Comparison of ENCODE assay signal across 32 cellular contexts in genomic region chr16:31532120-31532519, GRCh38. TPM values are rescaled to one million over a fixed set of nuclear protein-coding genes. Genes with fewer than 3 reads are reported as not detected.
"Had no signal": no experiment of that assay in that cellular context is flagged by ENCODE, and none has a peak within 500 bp of the region (broad histone marks: within the 10 kb centered on the region; RNA-seq: fewer than 3 reads in every experiment).

No MANE protein-coding gene starts in this region.

- H3K4me1 ChIP-seq: lower lobe of right lung had no signal

- H3K27ac ChIP-seq: coronary artery, dorsolateral prefrontal cortex, esophagus muscularis mucosa, gastrocnemius medialis, heart right ventricle, left lung, lower lobe of right lung had no signal

- ATAC-seq: gastrocnemius medialis, heart right ventricle, left cardiac atrium, left lung, left ventricle myocardium superior, lower lobe of right lung, mucosa of descending colon had no signal

- H3K4me3 ChIP-seq: coronary artery, dorsolateral prefrontal cortex, esophagus muscularis mucosa, gastrocnemius medialis, heart right ventricle, left lung, lower lobe of right lung, mucosa of descending colon had no signal

- FAIRE-seq: colon, endothelial cell of umbilical vein, islet of Langerhans, keratinocyte had no signal

- H3K9me3 ChIP-seq: esophagus muscularis mucosa, gastrocnemius medialis, heart right ventricle, left lung, lower lobe of right lung, mucosa of descending colon had no signal

- H3K36me3 ChIP-seq: esophagus muscularis mucosa, gastrocnemius medialis, heart right ventricle, left lung, lower lobe of right lung had no signal

- DNase-seq: dermis blood vessel endothelial cell; dorsolateral prefrontal cortex; effector CD4-positive, alpha-beta T cell; effector memory CD4-positive, alpha-beta T cell; foreskin fibroblast; foreskin melanocyte; gastrocnemius medialis; glutamatergic neuron; head of caudate nucleus; heart right ventricle; hippocampal formation; left cardiac atrium; left lung; left ventricle myocardium superior; lower lobe of right lung; mesenchymal stem cell; mucosa of descending colon had no signal

RNA-seq across cellular contexts. Expression of gene AHSP, which starts 4.4 kb away (rescaled TPM):
- total RNA-seq: dermis blood vessel endothelial cell, endothelial cell of umbilical vein, epithelial cell of proximal tubule, gastrocnemius medialis, glomerular endothelial cell, heart right ventricle, kidney epithelial cell, left cardiac atrium, left lung, left ventricle myocardium superior, lower leg skin, lower lobe of right lung, lung microvascular endothelial cell, mesenteric fat pad, mesothelial cell of epicardium, mucosa of descending colon, myocyte had no signal
- polyA plus RNA-seq: endothelial cell of umbilical vein, esophagus, heart right ventricle, keratinocyte had no signal

RNA-seq across cellular contexts. Expression of gene SLC5A2, which starts 49.2 kb away (rescaled TPM):
- total RNA-seq: dermis blood vessel endothelial cell, endothelial cell of umbilical vein, epithelial cell of proximal tubule, gastrocnemius medialis, glomerular endothelial cell, heart right ventricle, left cardiac atrium, left ventricle myocardium superior, lung microvascular endothelial cell, mesenteric fat pad, myocyte had no signal
- polyA plus RNA-seq: keratinocyte had no signal
